Comparison of ENCODE assay signal across 14 cellular contexts in genomic region chr1:203215573-203215972, GRCh38. TPM values are rescaled to one million over a fixed set of nuclear protein-coding genes. Genes with fewer than 3 reads are reported as not detected.
DNase-seq lines count a peak whose midpoint lies in the region; ATAC-seq and TF ChIP-seq lines count a peak whose summit lies in the region.
"Had no signal": no experiment of that assay in that cellular context is flagged by ENCODE, and none has a peak within 500 bp of the region (broad histone marks: within the 10 kb centered on the region; RNA-seq: fewer than 3 reads in every experiment).

No MANE protein-coding gene starts in this region.

- H2AFZ ChIP-seq in SK-N-SH (ENCODE audit: low read depth), result no peak overlapping the region

- H3K79me2 ChIP-seq in SK-N-SH (ENCODE audit: insufficient read depth), result no peaks in the 10 kb centered on the region

- TF ChIP-seq EP300 in SK-N-SH (IDR thresholded peaks at IDR 0.05; ENCODE audit: borderline replicate concordance in 1 of 2, low read depth in 1 of 2, low read length in 1 of 2) (no peak), ovary (IDR thresholded peaks at IDR 0.05) (no peak)

- no peak for TF ChIP-seq CTCF in SK-N-SH (IDR thresholded peaks at IDR 0.05)
- TF ChIP-seq CTCF in upper lobe of right lung (IDR thresholded peaks at IDR 0.05), result no peak
- no peak for TF ChIP-seq CTCF in ovary (IDR thresholded peaks at IDR 0.05)

- H4K20me1 ChIP-seq in SK-N-SH (ENCODE audit: insufficient read depth), result no peaks in the 10 kb centered on the region

- peaks cover 0 to 2% of the 10 kb centered on the region in 2 experiments; a peak in 1 of 4 replicates for H3K4me1 ChIP-seq in SK-N-SH (ENCODE audit: control insufficient read depth in 1 of 2, insufficient read depth in 2 of 2, low read depth in 1 of 2, low read length in 1 of 2)
- H3K4me1 ChIP-seq in upper lobe of right lung, result peaks cover 9% of the 10 kb centered on the region
- H3K4me1 ChIP-seq in ovary (ENCODE audit: insufficient read depth), result no peaks in the 10 kb centered on the region

- no peaks in the 10 kb centered on the region for H3K36me3 ChIP-seq in SK-N-SH (replicated peaks in 1 of 2; ENCODE audit: control insufficient read depth in 1 of 2, insufficient read depth in 2 of 2, low read length in 1 of 2)
- H3K36me3 ChIP-seq in upper lobe of right lung, result no peaks in the 10 kb centered on the region
- no peaks in the 10 kb centered on the region for H3K36me3 ChIP-seq in ovary

- intact Hi-C loops in upper lobe of right lung (cut with DNase I) (loop anchor here (5.0 kb wide), 2 partner anchors 93 to 178 kb away; no protein-coding TSS in a partner anchor), ovary (cut with DNase I) (loop anchor here in 3 of 4 donors (5.0 kb wide), 4 partner anchors 88 to 178 kb away; partner anchors contain the start of gene ADORA1 (in 1 of the 3))

- no peaks in the 10 kb centered on the region for H3K9me3 ChIP-seq in SK-N-SH
- no peaks in the 10 kb centered on the region for H3K9me3 ChIP-seq in upper lobe of right lung
- no peaks in the 10 kb centered on the region for H3K9me3 ChIP-seq in ovary

- no peaks in the 10 kb centered on the region for H3K9me2 ChIP-seq in SK-N-SH

- no peak overlapping the region for H3K4me2 ChIP-seq in SK-N-SH

- CTCF ChIA-PET in SK-N-SH (lab: Yijun Ruan, JAX), result interaction anchor here (0.7 to 23.6 kb wide), 51 partner anchors 9 to 217 kb away, joined by 3 to 602 read pairs (median 9); partner anchors contain the start of genes ADORA1, MYBPH and PPFIA4

- no peak for TF ChIP-seq POLR2A in ovary (IDR thresholded peaks at IDR 0.05)

- no peak overlapping the region for H3K9ac ChIP-seq in SK-N-SH

- DNase-seq in SK-N-SH, result no peak
- DNase-seq in NCI-H2171 (lab: John Stamatoyannopoulos, UW), result peak; percentile 5
- peak; percentile 7 for DNase-seq in dermis blood vessel endothelial cell
- no peak for DNase-seq in upper lobe of right lung
- no peak for DNase-seq in ovary
- no peak for DNase-seq in activated T-cell treated with anti-CD3 and anti-CD28 coated beads for 4 hours

- H3K27me3 ChIP-seq in SK-N-SH (ENCODE audit: insufficient read depth), result peaks cover 11% of the 10 kb centered on the region
- H3K27me3 ChIP-seq in upper lobe of right lung, result no peaks in the 10 kb centered on the region
- no peaks in the 10 kb centered on the region for H3K27me3 ChIP-seq in ovary
- H3K27me3 ChIP-seq: dorsolateral prefrontal cortex had no signal

- H3F3A ChIP-seq in SK-N-SH (replicated peaks; ENCODE audit: insufficient read depth), result no peaks in the 10 kb centered on the region

- ATAC-seq in SK-N-SH treated with all-trans-retinoic acid at 6 μM for 48 hours (peak; percentile 5; the same call in 2 of the 3 replicates), upper lobe of right lung (peak; percentile 10), HG03045 (IDR thresholded peaks at IDR 0.05; ENCODE audit: unreplicated experiment) (no peak)

- TF ChIP-seq RAD21 in SK-N-SH (IDR thresholded peaks at IDR 0.05; ENCODE audit: low read length), result no peak

- no peak overlapping the region for H3K4me3 ChIP-seq in SK-N-SH (ENCODE audit: low read depth in 2 of 2, low read length in 1 of 2)
- no peak overlapping the region for H3K4me3 ChIP-seq in upper lobe of right lung
- no peak overlapping the region for H3K4me3 ChIP-seq in ovary
- H3K4me3 ChIP-seq: dorsolateral prefrontal cortex, SK-N-MC had no signal

- H3K27ac ChIP-seq in SK-N-SH (ENCODE audit: low read depth in 2 of 2, low read length in 1 of 2) (no peak overlapping the region), upper lobe of right lung (no peak overlapping the region), ovary (no peak overlapping the region)
- H3K27ac ChIP-seq: SK-N-MC had no signal

- POLR2A ChIA-PET in SK-N-SH (lab: Yijun Ruan, JAX), result interaction anchor here (1.0 to 2.2 kb wide), 2 partner anchors 98 to 179 kb away, joined by 3 to 12 read pairs; no protein-coding TSS in a partner anchor

- WGBS in SK-N-SH (ENCODE audit: low lambda C conversion rate), result 61% methylated on average over 9 of the region's 9 CpGs
- 64 to 71% (median 65%) methylated on average over 9 of the region's 9 CpGs for WGBS in ovary, 3 donors

TF ChIP-seq in SK-N-SH treated with all-trans-retinoic acid at 6 μM for 48 hours, 23 proteins besides CTCF, POLR2A, EP300 and RAD21 (continues in another document):
- no peak for TF ChIP-seq GLIS3 (CRISPR knock-in tag; IDR thresholded peaks at IDR 0.05)
- no peak for TF ChIP-seq TCF4 (CRISPR knock-in tag; IDR thresholded peaks at IDR 0.05; ENCODE audit: borderline replicate concordance)
- TF ChIP-seq ZFP3 (CRISPR knock-in tag; IDR thresholded peaks at IDR 0.05), result no peak
- no peak for TF ChIP-seq ZFP30 (CRISPR knock-in tag; IDR thresholded peaks at IDR 0.05)
- no peak for TF ChIP-seq BACH2 (CRISPR knock-in tag; IDR thresholded peaks at IDR 0.05; ENCODE audit: borderline replicate concordance)
- TF ChIP-seq ZNF565 (CRISPR knock-in tag; conservative IDR thresholded peaks at IDR 0.05; ENCODE audit: low read depth), result no peak
- TF ChIP-seq POU6F1 (CRISPR knock-in tag; IDR thresholded peaks at IDR 0.05; ENCODE audit: borderline replicate concordance, low read depth), result no peak
- no peak for TF ChIP-seq ZNF8 (CRISPR knock-in tag; IDR thresholded peaks at IDR 0.05)
- TF ChIP-seq ESRRG (CRISPR knock-in tag; IDR thresholded peaks at IDR 0.05), result no peak
- no peak for TF ChIP-seq ISL1 (CRISPR knock-in tag; IDR thresholded peaks at IDR 0.05)
- TF ChIP-seq ZNF70 (CRISPR knock-in tag; IDR thresholded peaks at IDR 0.05), result no peak
- no peak for TF ChIP-seq RARB (CRISPR knock-in tag; IDR thresholded peaks at IDR 0.05)

TF ChIP-seq in SK-N-SH, 30 proteins besides CTCF, POLR2A, EP300 and RAD21:
- no peak for TF ChIP-seq MAX (IDR thresholded peaks at IDR 0.05; ENCODE audit: low read depth)
- TF ChIP-seq SIN3A (IDR thresholded peaks at IDR 0.05; ENCODE audit: borderline replicate concordance, low read depth, low read length), result no peak
- no peak for TF ChIP-seq FOSL2 (IDR thresholded peaks at IDR 0.05; ENCODE audit: borderline replicate concordance, low read depth)
- TF ChIP-seq MXI1 (IDR thresholded peaks at IDR 0.05; ENCODE audit: low read depth, low read length), result no peak
- TF ChIP-seq NFIC (IDR thresholded peaks at IDR 0.05; ENCODE audit: borderline replicate concordance), result no peak
- TF ChIP-seq GATA2 (CRISPR knock-in tag; IDR thresholded peaks at IDR 0.05), result no peak
- TF ChIP-seq FOXM1 (IDR thresholded peaks at IDR 0.05; ENCODE audit: low read depth), result no peak
- no peak for TF ChIP-seq CHD2 (IDR thresholded peaks at IDR 0.05; ENCODE audit: low read length, partially characterized antibody)
- no peak for TF ChIP-seq RXRA (IDR thresholded peaks at IDR 0.05; ENCODE audit: borderline replicate concordance, low read depth)
- no peak for TF ChIP-seq JUND (IDR thresholded peaks at IDR 0.05)
- TF ChIP-seq USF1 (IDR thresholded peaks at IDR 0.05; ENCODE audit: borderline replicate concordance, low read depth), result no peak
- TF ChIP-seq USF2 (IDR thresholded peaks at IDR 0.05; ENCODE audit: borderline replicate concordance, low read depth, low read length), result no peak
- no peak for TF ChIP-seq TCF12 (IDR thresholded peaks at IDR 0.05)
- TF ChIP-seq TEAD4 (IDR thresholded peaks at IDR 0.05; ENCODE audit: borderline replicate concordance, insufficient read depth), result no peak
- no peak for TF ChIP-seq SMC3 (IDR thresholded peaks at IDR 0.05; ENCODE audit: low read depth, low read length)
- no peak for TF ChIP-seq MEF2A (IDR thresholded peaks at IDR 0.05; ENCODE audit: borderline replicate concordance, low read depth)
- TF ChIP-seq ELF1 (IDR thresholded peaks at IDR 0.05), result no peak

RNA-seq across cellular contexts. Expression of gene CHIT1, which starts 13.9 kb away (rescaled TPM):
- polyA plus RNA-seq in SK-N-SH (2012; rRNA removed) (not detected in 2 replicates), ovary (1 to 10 TPM in 1 of 2 donors, under 1 TPM in 1; 0.50 to 7.0 TPM)
- polyA plus RNA-seq in SK-N-SH (2012; cell fraction: cytosol; rRNA removed), result not detected in 2 replicates
- 0.01 TPM in 2 replicates for polyA plus RNA-seq in SK-N-SH (2012; cell fraction: nucleus; rRNA removed)
- total RNA-seq in dermis blood vessel endothelial cell (under 0.01 TPM in 2 replicates), upper lobe of right lung (751 TPM), ovary (10 to 100 TPM in 1 of 7 donors, 1 to 10 TPM in 1, under 1 TPM in 2, not detected in 3; 0.08 to 26.9 (median 0.77) TPM)
- total RNA-seq: H4 had no signal

RNA-seq across cellular contexts. Expression of gene CHI3L1, which starts 29.1 kb away (rescaled TPM):
- polyA plus RNA-seq in SK-N-SH (2012; rRNA removed) (not detected in 2 replicates), ovary (1 to 10 TPM; 6.4 TPM)
- not detected in 2 replicates for polyA plus RNA-seq in SK-N-SH (2012; cell fraction: cytosol; rRNA removed)
- polyA plus RNA-seq in SK-N-SH (2012; cell fraction: nucleus; rRNA removed), result 0.02 TPM in 1 of 2 replicates, not detected in the other
- total RNA-seq in dermis blood vessel endothelial cell (0.17 TPM in 1 of 2 replicates, not detected in the other), upper lobe of right lung (85.1 TPM), ovary (10 to 100 TPM in 3 of 7 donors, 1 to 10 TPM in 3, not detected in 1; 4.0 to 70.5 (median 10.2) TPM)
- total RNA-seq: activated CD4-positive, alpha-beta T cell treated with anti-CD3 and anti-CD28 coated beads, Interleukin-2, amount 10 ng/mL, durations not matched to agents 7 days and 5 days; activated naive CD8-positive, alpha-beta T cell treated with anti-CD3 and anti-CD28 coated beads for 36 hours; H4 had no signal

RNA-seq across cellular contexts. Expression of gene MYBPH, which starts 39.9 kb away (rescaled TPM):
- polyA plus RNA-seq in SK-N-SH (2012; rRNA removed) (0.12 TPM in 1 of 2 replicates, not detected in the other), ovary (under 1 TPM in 1 of 2 donors, not detected in 1; 0.04 TPM)
- polyA plus RNA-seq in SK-N-SH (2012; cell fraction: cytosol; rRNA removed), result not detected in 2 replicates
- 0.04 and 0.08 TPM in 2 replicates for polyA plus RNA-seq in SK-N-SH (2012; cell fraction: nucleus; rRNA removed)
- total RNA-seq in dermis blood vessel endothelial cell (not detected in 2 replicates), upper lobe of right lung (not detected), ovary (under 1 TPM in 3 of 7 donors, not detected in 4; 0.10 to 0.27 (median 0.23) TPM)
- total RNA-seq: activated CD4-positive, alpha-beta T cell treated with anti-CD3 and anti-CD28 coated beads, Interleukin-2, amount 10 ng/mL, durations not matched to agents 7 days and 5 days; activated naive CD8-positive, alpha-beta T cell treated with anti-CD3 and anti-CD28 coated beads for 36 hours; esophagus mucosa; H4 had no signal

Comparison
In these comparisons a context has a peak if more than half of its experiments do, and no peak if none do; other contexts are left out.
1. DNase-seq: peak in NCI-H2171 (single experiment) and dermis blood vessel endothelial cell (single experiment); none in SK-N-SH (single experiment), upper lobe of right lung (single experiment), ovary (0 of 5) and activated T-cell treated with anti-CD3 and anti-CD28 coated beads for 4 hours (single experiment).
2. RNA of gene CHIT1, which starts 13.9 kb away (total RNA-seq): 751 TPM in upper lobe of right lung (single experiment); 0.08 to 26.9 TPM in ovary and under 0.01 TPM in dermis blood vessel endothelial cell; every median in the first group is over 10 times any median in the second.